Comparison of ENCODE assay signal across 21 cellular contexts in genomic region chr5:10120934-10121333, GRCh38.
DNase-seq lines count a peak whose midpoint lies in the region; ATAC-seq and TF ChIP-seq lines count a peak whose summit lies in the region.
"Had no signal": no experiment of that assay in that cellular context is flagged by ENCODE, and none has a peak within 500 bp of the region (broad histone marks: within the 10 kb centered on the region; RNA-seq: fewer than 3 reads in every experiment).

No MANE protein-coding gene starts in this region.

- H2BK120ac ChIP-seq in neuronal stem cell (ENCODE audit: low read depth, low read length), result peak overlapping the region; percentile 42

- peak overlapping the region; percentile 71 for H3K4ac ChIP-seq in neuronal stem cell (ENCODE audit: low read length)

- TF ChIP-seq CTCF in activated CD8-positive, alpha-beta T cell treated with anti-CD3 and anti-CD28 coated beads for 36 hours (IDR thresholded peaks at IDR 0.05), result no peak

- no peaks in the 10 kb centered on the region for H3K27me3 Mint-ChIP-seq in activated CD8-positive, alpha-beta T cell treated with anti-CD3 and anti-CD28 coated beads, Interleukin-2, amount 10 ng/mL, durations not matched to agents 7 days and 5 days (ENCODE audit: low read depth)
- peaks cover 1% of the 10 kb centered on the region for H3K27me3 Mint-ChIP-seq in activated CD8-positive, alpha-beta T cell treated with anti-CD3 and anti-CD28 coated beads for 36 hours
- H3K27me3 Mint-ChIP-seq: CD4-positive, alpha-beta T cell had no signal

- no peak overlapping the region for H4K8ac ChIP-seq in neuronal stem cell (ENCODE audit: low read depth, low read length)

- no CpG with 5 or more reads among the region's 7 CpGs for WGBS in neuronal stem cell (ENCODE audit: extremely low coverage in 2 of 2, insufficient read length in 2 of 2, insufficient replicate concordance in 1 of 2), 2 donors

- H3K36me3 ChIP-seq in neuronal stem cell (replicated peaks in 1 of 2; ENCODE audit: control insufficient read depth in 2 of 2, insufficient read depth in 2 of 2, low read length in 2 of 2), result no peaks in the 10 kb centered on the region
- H3K36me3 ChIP-seq: BE2C; BLaER1 treated with 17β-estradiol and CSF1 and Interleukin-3, amounts not matched to agents 10 nM and 100 nM had no signal

- H3K18ac ChIP-seq in neuronal stem cell (ENCODE audit: low read length), result no peak overlapping the region

- no peak overlapping the region for H3K27ac Mint-ChIP-seq in activated CD8-positive, alpha-beta T cell treated with anti-CD3 and anti-CD28 coated beads, Interleukin-2, amount 10 ng/mL, durations not matched to agents 7 days and 5 days
- H3K27ac Mint-ChIP-seq in activated CD8-positive, alpha-beta T cell treated with anti-CD3 and anti-CD28 coated beads for 36 hours, result no peak overlapping the region
- H3K27ac Mint-ChIP-seq: CD4-positive, alpha-beta T cell; CD8-positive, alpha-beta memory T cell; GM23338 had no signal

- intact Hi-C loops in activated CD8-positive, alpha-beta T cell treated with anti-CD3 and anti-CD28 coated beads for 36 hours (cut with micrococcal nuclease), result no loop called here

- H2AFZ ChIP-seq in neuronal stem cell (ENCODE audit: low read length), result no peak overlapping the region
- H2AFZ ChIP-seq: GM23338 had no signal

- ATAC-seq in activated CD8-positive, alpha-beta T cell treated with anti-CD3 and anti-CD28 coated beads, Interleukin-2, amount 10 ng/mL, durations not matched to agents 7 days and 5 days, result no peak
- ATAC-seq in activated CD8-positive, alpha-beta T cell treated with anti-CD3 and anti-CD28 coated beads for 36 hours, result no peak
- no peak for ATAC-seq in GM19463 (IDR thresholded peaks at IDR 0.05; ENCODE audit: unreplicated experiment)
- ATAC-seq: GM12878, GM23338 had no signal

- no peak overlapping the region for H2BK12ac ChIP-seq in neuronal stem cell (ENCODE audit: low read length)

- CTCF ChIA-PET in activated CD8-positive, alpha-beta T cell treated with anti-CD3 and anti-CD28 coated beads, Interleukin-2, amount 10 ng/mL, durations not matched to agents 7 days and 5 days (lab: Charles Lee), result no interaction called here
- CTCF ChIA-PET in activated CD8-positive, alpha-beta T cell treated with anti-CD3 and anti-CD28 coated beads for 36 hours (lab: Charles Lee), result no interaction called here

- H3K4me1 Mint-ChIP-seq in activated CD8-positive, alpha-beta T cell treated with anti-CD3 and anti-CD28 coated beads, Interleukin-2, amount 10 ng/mL, durations not matched to agents 7 days and 5 days (ENCODE audit: low read depth), result no peaks in the 10 kb centered on the region
- H3K4me1 Mint-ChIP-seq in activated CD8-positive, alpha-beta T cell treated with anti-CD3 and anti-CD28 coated beads for 36 hours (ENCODE audit: low read depth), result no peaks in the 10 kb centered on the region
- H3K4me1 Mint-ChIP-seq: CD14-positive monocyte; CD8-positive, alpha-beta memory T cell had no signal

- no peak overlapping the region for H3K4me2 ChIP-seq in neuronal stem cell (ENCODE audit: insufficient read depth, low read length, poor library complexity, severe bottlenecking)
- H3K4me2 ChIP-seq: BLaER1 treated with 17β-estradiol and CSF1 and Interleukin-3, amounts not matched to agents 10 nM and 100 nM; GM23338 had no signal

- H3K27me3 ChIP-seq in neuronal stem cell (ENCODE audit: control insufficient read depth in 3 of 3, insufficient read depth in 3 of 3, low read depth in 1 of 3, low read length in 3 of 3), result no peaks in the 10 kb centered on the region
- H3K27me3 ChIP-seq: BE2C; BLaER1 treated with 17β-estradiol and CSF1 and Interleukin-3, amounts not matched to agents 10 nM and 100 nM had no signal

- H2AK5ac ChIP-seq in neuronal stem cell (ENCODE audit: low read depth, low read length), result no peak overlapping the region

- H3K9ac ChIP-seq in neuronal stem cell (ENCODE audit: low read depth, low read length, poor library complexity), result no peak overlapping the region
- H3K9ac ChIP-seq: BLaER1 treated with 17β-estradiol and CSF1 and Interleukin-3, amounts not matched to agents 10 nM and 100 nM had no signal

- no peaks in the 10 kb centered on the region for H3K9me3 Mint-ChIP-seq in activated CD8-positive, alpha-beta T cell treated with anti-CD3 and anti-CD28 coated beads, Interleukin-2, amount 10 ng/mL, durations not matched to agents 7 days and 5 days (ENCODE audit: insufficient read depth)
- no peaks in the 10 kb centered on the region for H3K9me3 Mint-ChIP-seq in activated CD8-positive, alpha-beta T cell treated with anti-CD3 and anti-CD28 coated beads for 36 hours

- H3K79me1 ChIP-seq in neuronal stem cell (ENCODE audit: low read depth, low read length), result peaks cover 2% of the 10 kb centered on the region

- peak overlapping the region; percentile 82 for H2BK15ac ChIP-seq in neuronal stem cell (ENCODE audit: low read length)

- POLR2A ChIA-PET in activated CD8-positive, alpha-beta T cell treated with anti-CD3 and anti-CD28 coated beads, Interleukin-2, amount 10 ng/mL, durations not matched to agents 7 days and 5 days (lab: Charles Lee), result no interaction called here
- POLR2A ChIA-PET in activated CD8-positive, alpha-beta T cell treated with anti-CD3 and anti-CD28 coated beads for 36 hours (lab: Charles Lee), result no interaction called here

- H3K4me1 ChIP-seq in neuronal stem cell (ENCODE audit: control insufficient read depth in 2 of 2, insufficient read depth in 1 of 2, low read depth in 1 of 2, low read length in 2 of 2), result no peaks in the 10 kb centered on the region
- H3K4me1 ChIP-seq: BE2C; BLaER1 treated with 17β-estradiol and CSF1 and Interleukin-3, amounts not matched to agents 10 nM and 100 nM had no signal

- H3K4me3 Mint-ChIP-seq in activated CD8-positive, alpha-beta T cell treated with anti-CD3 and anti-CD28 coated beads, Interleukin-2, amount 10 ng/mL, durations not matched to agents 7 days and 5 days, result no peak overlapping the region
- no peak overlapping the region for H3K4me3 Mint-ChIP-seq in activated CD8-positive, alpha-beta T cell treated with anti-CD3 and anti-CD28 coated beads for 36 hours
- H3K4me3 Mint-ChIP-seq: CD14-positive monocyte; CD4-positive, alpha-beta T cell; CD8-positive, alpha-beta memory T cell; GM23338 had no signal

- H3K9me3 ChIP-seq in neuronal stem cell (replicated peaks in 1 of 2; ENCODE audit: control insufficient read depth in 2 of 2, insufficient read depth in 1 of 2, low read depth in 1 of 2, low read length in 2 of 2), result no peaks in the 10 kb centered on the region
- H3K9me3 ChIP-seq: BE2C; BLaER1 treated with 17β-estradiol and CSF1 and Interleukin-3, amounts not matched to agents 10 nM and 100 nM had no signal

- no peak overlapping the region for H4K91ac ChIP-seq in neuronal stem cell (ENCODE audit: low read depth, low read length, poor library complexity)

- no peak overlapping the region for H3K4me3 ChIP-seq in neuronal stem cell (ENCODE audit: low read length in 2 of 2)
- H3K4me3 ChIP-seq: BLaER1 treated with 17β-estradiol and CSF1 and Interleukin-3, amounts not matched to agents 10 nM and 100 nM; GM12878; GM23338 had no signal

- no peak overlapping the region for H2BK5ac ChIP-seq in neuronal stem cell (ENCODE audit: low read length)

- peak; percentile 13 for DNase-seq in activated CD8-positive, alpha-beta T cell treated with anti-CD3 and anti-CD28 coated beads, Interleukin-2, amount 10 ng/mL, durations not matched to agents 7 days and 5 days
- DNase-seq in activated CD8-positive, alpha-beta T cell treated with anti-CD3 and anti-CD28 coated beads for 36 hours, result no peak
- peak; percentile 17 for DNase-seq in ecto neural progenitor cell (ENCODE audit: low spot score)
- DNase-seq in neuronal stem cell (ENCODE audit: low spot score), result no peak
- DNase-seq in HK-2 (ENCODE audit: unreplicated experiment), result no peak
- DNase-seq: AML-193; BE2C; CD4-positive, alpha-beta T cell; CD8-positive, alpha-beta memory T cell; DMS 273 treated with DMSO at 0.1 percent for 48 hours; DMS79; EL; GDM1; H7; HCEC 1CT had no signal

- no peak overlapping the region for H3K14ac ChIP-seq in neuronal stem cell (ENCODE audit: low read length)

- H3K23ac ChIP-seq in neuronal stem cell (ENCODE audit: low read depth, low read length, poor library complexity), result no peak overlapping the region

- no peak overlapping the region for H3K27ac ChIP-seq in neuronal stem cell (replicated peaks; ENCODE audit: low read length)
- H3K27ac ChIP-seq: 22Rv1; BLaER1 treated with 17β-estradiol and CSF1 and Interleukin-3, amounts not matched to agents 10 nM and 100 nM had no signal

- H3K36me3 Mint-ChIP-seq in activated CD8-positive, alpha-beta T cell treated with anti-CD3 and anti-CD28 coated beads, Interleukin-2, amount 10 ng/mL, durations not matched to agents 7 days and 5 days (ENCODE audit: low read depth), result no peaks in the 10 kb centered on the region
- H3K36me3 Mint-ChIP-seq in activated CD8-positive, alpha-beta T cell treated with anti-CD3 and anti-CD28 coated beads for 36 hours (ENCODE audit: low read depth), result no peaks in the 10 kb centered on the region
- H3K36me3 Mint-ChIP-seq: CD14-positive monocyte; CD8-positive, alpha-beta memory T cell had no signal

Comparison
In these comparisons a context has a peak if more than half of its experiments do, and no peak if none do; other contexts are left out.
1. DNase-seq: peak in activated CD8-positive, alpha-beta T cell treated with anti-CD3 and anti-CD28 coated beads, Interleukin-2, amount 10 ng/mL, durations not matched to agents 7 days and 5 days (single experiment) and ecto neural progenitor cell (single experiment); none in activated CD8-positive, alpha-beta T cell treated with anti-CD3 and anti-CD28 coated beads for 36 hours (single experiment), neuronal stem cell (single experiment) and HK-2 (single experiment).